ENCODE assay signal across 8 cellular contexts in genomic region chr12:75489613-75490210, GRCh38. TPM values are rescaled to one million over a fixed set of nuclear protein-coding genes. Genes with fewer than 3 reads are reported as not detected.
DNase-seq lines count a peak whose midpoint lies in the region; ATAC-seq lines count a peak whose summit lies in the region.

No MANE protein-coding gene starts in this region.

- no peaks in the 10 kb centered on the region for H3K9me3 ChIP-seq in skeletal muscle satellite cell (replicated peaks; ENCODE audit: low read length)

- H3K27ac Mint-ChIP-seq in activated naive CD8-positive, alpha-beta T cell treated with anti-CD3 and anti-CD28 coated beads, Interleukin-2, amount 10 ng/mL, durations not matched to agents 7 days and 5 days: peak overlapping the region; percentile 72

- peaks cover 26% of the 10 kb centered on the region for H3K4me1 ChIP-seq in skeletal muscle satellite cell (ENCODE audit: control insufficient read depth, insufficient read depth, low read length)

- peaks cover 4% of the 10 kb centered on the region for H3K36me3 Mint-ChIP-seq in activated naive CD8-positive, alpha-beta T cell treated with anti-CD3 and anti-CD28 coated beads, Interleukin-2, amount 10 ng/mL, durations not matched to agents 7 days and 5 days

- H3K9ac ChIP-seq in skeletal muscle satellite cell (ENCODE audit: low read depth, low read length): peak overlapping the region; percentile 3

- H3K27me3 Mint-ChIP-seq in activated naive CD8-positive, alpha-beta T cell treated with anti-CD3 and anti-CD28 coated beads, Interleukin-2, amount 10 ng/mL, durations not matched to agents 7 days and 5 days: no peaks in the 10 kb centered on the region

- peak overlapping the region; percentile 47 for H3K4me3 Mint-ChIP-seq in activated naive CD8-positive, alpha-beta T cell treated with anti-CD3 and anti-CD28 coated beads, Interleukin-2, amount 10 ng/mL, durations not matched to agents 7 days and 5 days

- no peaks in the 10 kb centered on the region for H3K9me3 Mint-ChIP-seq in activated naive CD8-positive, alpha-beta T cell treated with anti-CD3 and anti-CD28 coated beads, Interleukin-2, amount 10 ng/mL, durations not matched to agents 7 days and 5 days

- no peak for DNase-seq in activated CD4-positive, CD25-positive, alpha-beta regulatory T cell treated with anti-CD3 and anti-CD28 coated beads, Interleukin-2, amount 50 U/mL, for 72 hours
- DNase-seq in activated naive CD8-positive, alpha-beta T cell treated with anti-CD3 and anti-CD28 coated beads, Interleukin-2, amount 10 ng/mL, durations not matched to agents 7 days and 5 days: no peak
- no peak for DNase-seq in NCI-H2196 (lab: John Stamatoyannopoulos, UW; ENCODE audit: unreplicated experiment)
- no peak for DNase-seq in effector CD4-positive, alpha-beta T cell
- no peak for DNase-seq in effector CD8-positive, alpha-beta T cell (lab: John Stamatoyannopoulos, UW)

- peak overlapping the region; percentile 34 for H3K4me2 ChIP-seq in skeletal muscle satellite cell (ENCODE audit: low read length)

- peaks cover 66% of the 10 kb centered on the region for H3K36me3 ChIP-seq in skeletal muscle satellite cell (ENCODE audit: insufficient read depth, low read length)

- peaks cover 22% of the 10 kb centered on the region for H3K4me1 Mint-ChIP-seq in activated naive CD8-positive, alpha-beta T cell treated with anti-CD3 and anti-CD28 coated beads, Interleukin-2, amount 10 ng/mL, durations not matched to agents 7 days and 5 days

- H3K27me3 ChIP-seq in skeletal muscle satellite cell (ENCODE audit: control insufficient read depth, insufficient read depth, low read length): no peaks in the 10 kb centered on the region

- peak; percentile 98 for ATAC-seq in activated CD4-positive, CD25-positive, alpha-beta regulatory T cell treated with anti-CD3 and anti-CD28 coated beads, Interleukin-2, amount 50 U/mL, for 24 hours
- ATAC-seq in HG03457 (IDR thresholded peaks at IDR 0.05; ENCODE audit: unreplicated experiment): peak; percentile 52
- peak; percentile 69 for ATAC-seq in activated naive CD8-positive, alpha-beta T cell treated with anti-CD3 and anti-CD28 coated beads, Interleukin-2, amount 10 ng/mL, durations not matched to agents 7 days and 5 days (ENCODE audit: low read depth)

- POLR2A ChIA-PET in activated naive CD8-positive, alpha-beta T cell treated with anti-CD3 and anti-CD28 coated beads, Interleukin-2, amount 10 ng/mL, durations not matched to agents 7 days and 5 days (lab: Charles Lee): no interaction called here

- no peak overlapping the region for H3K4me3 ChIP-seq in skeletal muscle satellite cell (ENCODE audit: low read length)

RNA-seq across cellular contexts. Expression of gene GLIPR1, which starts 9.2 kb away (rescaled TPM):
- total RNA-seq in activated naive CD8-positive, alpha-beta T cell treated with anti-CD3 and anti-CD28 coated beads, Interleukin-2, amount 10 ng/mL, durations not matched to agents 7 days and 5 days: 10 to 100 TPM; 57.9 to 63.3 TPM
- 128 and 135 TPM in 2 replicates for total RNA-seq in skeletal muscle satellite cell (2012; rRNA removed)

RNA-seq across cellular contexts. Expression of gene KRR1, which starts 21.7 kb away (rescaled TPM):
- 10 to 100 TPM; 59.1 to 70.6 TPM for total RNA-seq in activated naive CD8-positive, alpha-beta T cell treated with anti-CD3 and anti-CD28 coated beads, Interleukin-2, amount 10 ng/mL, durations not matched to agents 7 days and 5 days
- 22.5 and 27.4 TPM in 2 replicates for total RNA-seq in skeletal muscle satellite cell (2012; rRNA removed)
